In genomic region chr5:68251804-68252648, GRCh38 we compare ENCODE assay signal across 9 cellular contexts. TPM values are rescaled to one million over a fixed set of nuclear protein-coding genes. Genes with fewer than 3 reads are reported as not detected.
DNase-seq lines count a peak whose midpoint lies in the region; ATAC-seq and TF ChIP-seq lines count a peak whose summit lies in the region.
"Had no signal": no experiment of that assay in that cellular context is flagged by ENCODE, and none has a peak within 500 bp of the region (broad histone marks: within the 10 kb centered on the region; RNA-seq: fewer than 3 reads in every experiment).

No MANE protein-coding gene starts in this region.

- POLR2A ChIA-PET in CD8-positive, alpha-beta T cell (lab: Charles Lee), result interaction anchor here (1.1 to 3.6 kb wide), 3 partner anchors 8 to 36 kb away, joined by 4 to 24 read pairs (median 12); partner anchors contain the start of gene PIK3R1

- H3K4me2 ChIP-seq in Karpas-422 (ENCODE audit: low read depth, low read length, poor library complexity, severe bottlenecking), result no peak overlapping the region

- H3K4me1 ChIP-seq in CD8-positive, alpha-beta T cell (ENCODE audit: insufficient read depth, low read length), result peaks cover 72% of the 10 kb centered on the region
- no peaks in the 10 kb centered on the region for H3K4me1 ChIP-seq in SJCRH30
- no peaks in the 10 kb centered on the region for H3K4me1 ChIP-seq in Karpas-422 (ENCODE audit: low read length)

- ATAC-seq in CD8-positive, alpha-beta T cell, result peak; percentile 3
- no peak for ATAC-seq in HG02798 (IDR thresholded peaks at IDR 0.05; ENCODE audit: poor library complexity, unreplicated experiment)

- H2AFZ ChIP-seq in Karpas-422 (ENCODE audit: low read length), result no peak overlapping the region

- peaks cover 90% of the 10 kb centered on the region for H3K79me2 ChIP-seq in Karpas-422 (ENCODE audit: low read length)

- no peaks in the 10 kb centered on the region for H3K9me2 ChIP-seq in Karpas-422 (replicated peaks; ENCODE audit: insufficient read depth, low read length)

- H3K27me3 Mint-ChIP-seq in CD8-positive, alpha-beta T cell (ENCODE audit: low read depth), result no peaks in the 10 kb centered on the region

- peak overlapping the region; percentile 88 for H3K27ac Mint-ChIP-seq in CD8-positive, alpha-beta T cell

- no peaks in the 10 kb centered on the region for H3K36me3 ChIP-seq in CD8-positive, alpha-beta T cell (ENCODE audit: insufficient read depth, low read length)
- H3K36me3 ChIP-seq in SJCRH30 (no peaks in the 10 kb centered on the region; the same call in 1 of the 2 replicates), Karpas-422 (ENCODE audit: insufficient read depth, low read length) (no peaks in the 10 kb centered on the region)

- peaks cover 82% of the 10 kb centered on the region for H3K4me1 Mint-ChIP-seq in CD8-positive, alpha-beta T cell (ENCODE audit: low read depth)

- no peak for TF ChIP-seq CTCF in CD8-positive, alpha-beta T cell (IDR thresholded peaks at IDR 0.05)
- TF ChIP-seq CTCF in VCaP (conservative IDR thresholded peaks at IDR 0.05), result no peak

- H3K9ac ChIP-seq in Karpas-422 (ENCODE audit: low read length), result no peak overlapping the region

- CTCF ChIA-PET in CD8-positive, alpha-beta T cell (lab: Charles Lee), result interaction anchor here (0.7 to 10.2 kb wide), 18 partner anchors 9 to 1094 kb away, joined by 3 to 91 read pairs (median 5); partner anchors contain the start of gene PIK3R1

- no peak overlapping the region for H3K4me3 ChIP-seq in CD8-positive, alpha-beta T cell (ENCODE audit: low read depth, low read length)
- no peak overlapping the region for H3K4me3 ChIP-seq in SJCRH30
- H3K4me3 ChIP-seq in Karpas-422 (ENCODE audit: low read length), result no peak overlapping the region
- H3K4me3 ChIP-seq: GM12878 had no signal

- H4K20me1 ChIP-seq in Karpas-422 (ENCODE audit: insufficient read depth, low read depth, low read length), result peaks cover 9% of the 10 kb centered on the region; the same call in 1 of the 2 replicates

- DNase-seq in CD8-positive, alpha-beta T cell, result no peak
- peak; percentile 98 for DNase-seq in fibroblast of the conjunctiva (ENCODE audit: low read depth)
- DNase-seq in posterior vena cava (ENCODE audit: low spot score), result peak; percentile 79
- DNase-seq in SJCRH30, result no peak
- no peak for DNase-seq in Karpas-422
- DNase-seq in iPS-NIHi11 (ENCODE audit: low spot score), result no peak

- H3K4me3 Mint-ChIP-seq in CD8-positive, alpha-beta T cell, result peak overlapping the region; percentile 40

- H3K27ac ChIP-seq in CD8-positive, alpha-beta T cell (ENCODE audit: low read depth, low read length), result no peak overlapping the region
- H3K27ac ChIP-seq in VCaP, result peak overlapping the region; percentile 72
- no peak overlapping the region for H3K27ac ChIP-seq in SJCRH30
- no peak overlapping the region for H3K27ac ChIP-seq in Karpas-422 (ENCODE audit: low read length)

- no peaks in the 10 kb centered on the region for H3K36me3 Mint-ChIP-seq in CD8-positive, alpha-beta T cell

- no peaks in the 10 kb centered on the region for H3K9me3 ChIP-seq in CD8-positive, alpha-beta T cell (ENCODE audit: low read length)
- H3K9me3 ChIP-seq in SJCRH30 (replicated peaks) (no peaks in the 10 kb centered on the region), Karpas-422 (ENCODE audit: low read length) (no peaks in the 10 kb centered on the region)

- intact Hi-C loops in CD8-positive, alpha-beta T cell (cut with DNase I, micrococcal nuclease), result loop anchor here (1.0 to 10.0 kb wide), 9 partner anchors 35 to 1247 kb away; partner anchors contain the start of gene PIK3R1 (in 2 of the 2)
- intact Hi-C loops in posterior vena cava (cut with DNase I), result loop anchor here in 1 of 2 donors (5.0 kb wide), 1 partner anchor 1005 kb away; no protein-coding TSS in a partner anchor

- H3K9me3 Mint-ChIP-seq in CD8-positive, alpha-beta T cell, result no peaks in the 10 kb centered on the region

- H3K27me3 ChIP-seq in CD8-positive, alpha-beta T cell (ENCODE audit: insufficient read depth, low read length), result no peaks in the 10 kb centered on the region
- H3K27me3 ChIP-seq in SJCRH30, result no peaks in the 10 kb centered on the region
- H3K27me3 ChIP-seq in Karpas-422 (ENCODE audit: low read length), result no peaks in the 10 kb centered on the region

RNA-seq across cellular contexts. Expression of gene PIK3R1, which starts 36.5 kb away (rescaled TPM):
- 100 to 1,000 TPM; 461 to 470 TPM for total RNA-seq in CD8-positive, alpha-beta T cell
- total RNA-seq in posterior vena cava, result 100 to 1,000 TPM in 1 of 2 donors, 10 to 100 TPM in 1; 65.2 to 172 TPM
- total RNA-seq in SJCRH30 (2014; rRNA removed; shearing (Covaris generic)), result 14.7 and 26.0 TPM in 2 replicates
- 13.2 and 24.0 TPM in 2 replicates for total RNA-seq in Karpas-422 (2014; rRNA removed; shearing (Covaris generic); ENCODE audit: low replicate concordance)

Comparison
In these comparisons a context has a peak if more than half of its experiments do, and no peak if none do; other contexts are left out.
1. DNase-seq: peak in fibroblast of the conjunctiva (single experiment) and posterior vena cava (single experiment); none in CD8-positive, alpha-beta T cell (0 of 7), SJCRH30 (0 of 2), Karpas-422 (single experiment) and iPS-NIHi11 (single experiment).